8 cellular contexts compared by ENCODE assay signal in the genomic region with DNA sequence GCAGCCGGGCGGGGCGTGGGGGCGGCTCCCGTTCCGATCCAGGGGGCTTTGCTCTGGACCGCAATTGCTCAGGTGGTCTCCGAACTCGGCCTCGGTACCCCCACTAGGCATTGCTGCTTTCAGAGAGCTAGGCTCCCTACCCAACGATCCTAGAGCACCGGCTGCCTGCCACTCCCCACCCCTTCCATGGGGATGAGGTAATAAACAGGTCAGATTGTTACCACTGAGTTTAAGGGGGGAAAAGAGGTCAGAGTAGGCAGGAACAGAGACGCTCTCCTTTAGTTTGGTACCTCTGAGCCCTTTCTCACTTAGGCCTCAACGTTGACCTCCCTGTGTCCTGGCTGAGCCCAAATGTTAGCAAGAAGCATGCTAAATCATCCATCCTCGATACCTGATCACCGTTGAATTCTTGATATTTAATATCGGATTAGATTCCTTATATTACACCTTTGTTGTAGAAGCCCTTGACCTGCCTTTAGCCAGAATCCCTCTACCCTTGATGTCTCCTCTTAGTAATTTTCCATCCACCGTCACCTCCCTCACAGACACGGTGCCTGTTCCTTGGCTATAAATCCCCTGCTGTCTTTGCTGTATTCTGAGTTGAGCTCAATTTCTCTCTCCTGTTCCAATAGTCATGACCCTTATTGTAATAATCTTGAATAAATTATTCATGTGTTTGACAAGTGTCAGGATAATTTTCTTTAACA. TPM values are rescaled to one million over a fixed set of nuclear protein-coding genes. Genes with fewer than 3 reads are reported as not detected.
DNase-seq lines count a peak whose midpoint lies in the region; ATAC-seq, FAIRE-seq and TF ChIP-seq lines count a peak whose summit lies in the region.

No MANE protein-coding gene starts in this region.

- no peak for FAIRE-seq in frontal cortex (lab: Jason Lieb, UNC)

- no peaks in the 10 kb centered on the region for H3K27me3 ChIP-seq in left ventricle myocardium inferior (ENCODE audit: low read depth)

- H3K36me3 Mint-ChIP-seq in activated CD4-positive, alpha-beta T cell treated with anti-CD3 and anti-CD28 coated beads, Interleukin-2, amount 10 ng/mL, durations not matched to agents 7 days and 5 days (ENCODE audit: low read depth), result peaks cover 7% of the 10 kb centered on the region
- H3K36me3 Mint-ChIP-seq in activated CD4-positive, alpha-beta memory T cell treated with anti-CD3 and anti-CD28 coated beads, Interleukin-2, amount 10 ng/mL, durations not matched to agents 7 days and 5 days (ENCODE audit: low read depth), result peaks cover 4% of the 10 kb centered on the region

- no peak for TF ChIP-seq CTCF in left ventricle myocardium inferior (IDR thresholded peaks at IDR 0.05; ENCODE audit: borderline replicate concordance)

- no peaks in the 10 kb centered on the region for H3K27me3 Mint-ChIP-seq in activated CD4-positive, alpha-beta T cell treated with anti-CD3 and anti-CD28 coated beads, Interleukin-2, amount 10 ng/mL, durations not matched to agents 7 days and 5 days
- no peaks in the 10 kb centered on the region for H3K27me3 Mint-ChIP-seq in activated CD4-positive, alpha-beta memory T cell treated with anti-CD3 and anti-CD28 coated beads, Interleukin-2, amount 10 ng/mL, durations not matched to agents 7 days and 5 days

- H3K27ac Mint-ChIP-seq in activated CD4-positive, alpha-beta T cell treated with anti-CD3 and anti-CD28 coated beads, Interleukin-2, amount 10 ng/mL, durations not matched to agents 7 days and 5 days, result peak overlapping the region; percentile 88
- H3K27ac Mint-ChIP-seq in activated CD4-positive, alpha-beta memory T cell treated with anti-CD3 and anti-CD28 coated beads, Interleukin-2, amount 10 ng/mL, durations not matched to agents 7 days and 5 days, result peak overlapping the region; percentile 38

- ATAC-seq in HG03095 (IDR thresholded peaks at IDR 0.05; ENCODE audit: unreplicated experiment) (peak; percentile 8), sciatic nerve (peak; percentile 51)

- H3K4me1 ChIP-seq in left ventricle myocardium inferior, result peaks cover 56% of the 10 kb centered on the region

- H3K4me3 ChIP-seq in left ventricle myocardium inferior, result peak overlapping the region; percentile 94

- no peak for DNase-seq in activated CD4-positive, alpha-beta T cell treated with anti-CD3 and anti-CD28 coated beads, Interleukin-2, amount 10 ng/mL, durations not matched to agents 7 days and 5 days
- DNase-seq in activated CD4-positive, alpha-beta T cell treated with anti-CD3 and anti-CD28 coated beads, Interleukin-2, amount 50 U/mL, for 4 hours, result no peak
- no peak for DNase-seq in activated CD4-positive, alpha-beta memory T cell treated with anti-CD3 and anti-CD28 coated beads, Interleukin-2, amount 10 ng/mL, durations not matched to agents 7 days and 5 days
- DNase-seq in left ventricle myocardium inferior (no peak), sciatic nerve (ENCODE audit: low spot score) (no peak), HCEC 1CT (no peak), frontal cortex (ENCODE audit: low spot score in 2 of 2) (no peak)

- peaks cover 56% of the 10 kb centered on the region for H3K4me1 Mint-ChIP-seq in activated CD4-positive, alpha-beta T cell treated with anti-CD3 and anti-CD28 coated beads, Interleukin-2, amount 10 ng/mL, durations not matched to agents 7 days and 5 days
- H3K4me1 Mint-ChIP-seq in activated CD4-positive, alpha-beta memory T cell treated with anti-CD3 and anti-CD28 coated beads, Interleukin-2, amount 10 ng/mL, durations not matched to agents 7 days and 5 days, result peaks cover 38% of the 10 kb centered on the region

- intact Hi-C loops in left ventricle myocardium inferior (cut with micrococcal nuclease), result loop anchor here (10.0 kb wide), 1 partner anchor 139 kb away; no protein-coding TSS in a partner anchor
- intact Hi-C loops in sciatic nerve (cut with DNase I), result no loop called here

- H3K9me3 ChIP-seq in left ventricle myocardium inferior (replicated peaks), result no peaks in the 10 kb centered on the region

- POLR2A ChIA-PET in activated CD4-positive, alpha-beta T cell treated with anti-CD3 and anti-CD28 coated beads, Interleukin-2, amount 10 ng/mL, durations not matched to agents 7 days and 5 days (lab: Charles Lee), result no interaction called here
- POLR2A ChIA-PET in activated CD4-positive, alpha-beta memory T cell treated with anti-CD3 and anti-CD28 coated beads, Interleukin-2, amount 10 ng/mL, durations not matched to agents 7 days and 5 days (lab: Charles Lee), result interaction anchor here (1.4 kb wide), 1 partner anchor 228 kb away, joined by 6 read pairs; a partner anchor contains a TSS

- peak overlapping the region; percentile 98 for H3K27ac ChIP-seq in left ventricle myocardium inferior (replicated peaks)

- no peaks in the 10 kb centered on the region for H3K9me3 Mint-ChIP-seq in activated CD4-positive, alpha-beta T cell treated with anti-CD3 and anti-CD28 coated beads, Interleukin-2, amount 10 ng/mL, durations not matched to agents 7 days and 5 days
- H3K9me3 Mint-ChIP-seq in activated CD4-positive, alpha-beta memory T cell treated with anti-CD3 and anti-CD28 coated beads, Interleukin-2, amount 10 ng/mL, durations not matched to agents 7 days and 5 days, result no peaks in the 10 kb centered on the region

- CTCF ChIA-PET in activated CD4-positive, alpha-beta T cell treated with anti-CD3 and anti-CD28 coated beads, Interleukin-2, amount 10 ng/mL, durations not matched to agents 7 days and 5 days (lab: Charles Lee), result interaction anchor here (0.9 kb wide), 1 partner anchor 291 kb away, joined by 7 read pairs; no protein-coding TSS in a partner anchor
- CTCF ChIA-PET in activated CD4-positive, alpha-beta memory T cell treated with anti-CD3 and anti-CD28 coated beads, Interleukin-2, amount 10 ng/mL, durations not matched to agents 7 days and 5 days (lab: Charles Lee), result interaction anchor here (0.6 kb wide), 1 partner anchor 21 kb away, joined by 3 read pairs; no protein-coding TSS in a partner anchor

- peaks cover 7% of the 10 kb centered on the region for H3K36me3 ChIP-seq in left ventricle myocardium inferior

- H3K4me3 Mint-ChIP-seq in activated CD4-positive, alpha-beta T cell treated with anti-CD3 and anti-CD28 coated beads, Interleukin-2, amount 10 ng/mL, durations not matched to agents 7 days and 5 days, result peak overlapping the region; percentile 91
- H3K4me3 Mint-ChIP-seq in activated CD4-positive, alpha-beta memory T cell treated with anti-CD3 and anti-CD28 coated beads, Interleukin-2, amount 10 ng/mL, durations not matched to agents 7 days and 5 days, result peak overlapping the region; percentile 86

RNA-seq across cellular contexts. Expression of a gene that starts 0.6 kb away (rescaled TPM):
- total RNA-seq in activated CD4-positive, alpha-beta T cell treated with anti-CD3 and anti-CD28 coated beads, Interleukin-2, amount 10 ng/mL, durations not matched to agents 7 days and 5 days, result 10 to 100 TPM; 15.3 to 18.3 TPM
- total RNA-seq in activated CD4-positive, alpha-beta memory T cell treated with anti-CD3 and anti-CD28 coated beads, Interleukin-2, amount 10 ng/mL, durations not matched to agents 7 days and 5 days, result 1 to 10 TPM; 8.9 to 9.0 TPM
- total RNA-seq in left ventricle myocardium inferior, result 72.6 TPM
- total RNA-seq in sciatic nerve, result 79.5 TPM
- 25.7 TPM for total RNA-seq in frontal cortex
